ENCODE assay signal across 8 cellular contexts in the genomic region with DNA sequence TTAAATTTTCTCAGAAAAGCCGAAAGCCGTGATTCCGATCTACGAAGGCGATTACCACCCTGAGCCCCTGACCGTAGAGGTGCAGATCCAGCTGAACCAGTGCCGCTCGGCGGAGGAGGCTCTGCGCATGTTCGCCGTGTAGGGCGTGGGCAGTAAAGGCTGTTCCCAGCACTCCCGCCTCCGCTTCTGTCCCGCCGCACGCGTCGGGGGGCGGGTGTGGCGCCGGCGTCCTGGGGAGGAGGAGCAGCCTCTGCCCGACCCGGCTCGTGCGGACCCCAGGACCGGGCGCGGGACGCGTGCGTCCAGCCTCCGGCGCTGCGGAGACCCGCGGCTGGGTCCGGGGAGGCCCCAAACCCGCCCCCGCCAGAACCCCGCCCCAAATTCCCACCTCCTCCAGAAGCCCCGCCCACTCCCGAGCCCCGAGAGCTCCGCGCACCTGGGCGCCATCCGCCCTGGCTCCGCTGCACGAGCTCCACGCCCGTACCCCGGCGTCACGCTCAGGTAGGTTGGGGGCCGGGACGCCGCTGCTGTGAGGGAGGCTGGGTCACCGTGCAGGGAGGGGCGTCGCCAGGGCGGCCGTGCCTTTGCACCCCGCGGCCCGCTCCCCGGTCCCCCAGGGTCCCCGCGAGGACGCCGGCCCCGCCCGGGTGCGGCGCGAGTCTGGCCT. TPM values are rescaled to one million over a fixed set of nuclear protein-coding genes. Genes with fewer than 3 reads are reported as not detected.
DNase-seq lines count a peak whose midpoint lies in the region; ATAC-seq and TF ChIP-seq lines count a peak whose summit lies in the region.

A gene (plus strand): TSS at position 409 of the 667 bp plus-strand sequence. CDS start 910 bp downstream, outside the sequence.

- WGBS in right cardiac atrium = under 1% methylated on average over 78 of the region's 78 CpGs

- no peaks in the 10 kb centered on the region for H3K79me2 ChIP-seq in SU-DHL-6 (ENCODE audit: insufficient read depth, low read length)

- peak within 1 kb of the TSS; percentile 70 for H2AFZ ChIP-seq in SU-DHL-6 (ENCODE audit: low read depth, low read length, severe bottlenecking)

- H3K4me3 ChIP-seq in SU-DHL-6 (ENCODE audit: insufficient read depth, low read length, poor library complexity, severe bottlenecking) (peak within 1 kb of the TSS; percentile 53), right cardiac atrium (ENCODE audit: low read length) (peak within 1 kb of the TSS; percentile 63)

- peak within 1 kb of the TSS; percentile 75 for H3K4me2 ChIP-seq in SU-DHL-6 (ENCODE audit: low read depth, low read length, poor library complexity, severe bottlenecking)

- H3K9ac ChIP-seq in SU-DHL-6 (ENCODE audit: low read length) = peak within 1 kb of the TSS; percentile 44

- no peaks in the 10 kb centered on the region for H3K9me2 ChIP-seq in SU-DHL-6 (replicated peaks; ENCODE audit: insufficient read depth, low read length)

- no peaks in the 10 kb centered on the region for H3K9me3 Mint-ChIP-seq in activated naive CD8-positive, alpha-beta T cell treated with anti-CD3 and anti-CD28 coated beads, Interleukin-2, amount 50 U/mL, for 24 hours

- H3K4me1 ChIP-seq in right cardiac atrium (ENCODE audit: control insufficient read depth, insufficient read depth, low read length) = no peaks in the 10 kb centered on the region

- H3K27ac Mint-ChIP-seq in activated naive CD8-positive, alpha-beta T cell treated with anti-CD3 and anti-CD28 coated beads, Interleukin-2, amount 50 U/mL, for 24 hours = no peak within 1 kb of the TSS

- H3K9me3 ChIP-seq in SU-DHL-6 (ENCODE audit: insufficient read depth, low read length) (no peaks in the 10 kb centered on the region), right cardiac atrium (ENCODE audit: control insufficient read depth, low read length) (no peaks in the 10 kb centered on the region)

- H3K36me3 ChIP-seq in SU-DHL-6 (ENCODE audit: low read length) = 0 out of 2 replicates have a peak, but pooled peaks cover 4% of the 10 kb centered on the region

- no peaks in the 10 kb centered on the region; the same call in 1 of the 2 replicates for H3F3A ChIP-seq in SU-DHL-6 (ENCODE audit: insufficient read depth)

- H3K4me1 Mint-ChIP-seq in activated naive CD8-positive, alpha-beta T cell treated with anti-CD3 and anti-CD28 coated beads, Interleukin-2, amount 50 U/mL, for 24 hours = peaks cover 14% of the 10 kb centered on the region

- peak within 1 kb of the TSS; percentile 74 for H3K4me3 Mint-ChIP-seq in activated naive CD8-positive, alpha-beta T cell treated with anti-CD3 and anti-CD28 coated beads, Interleukin-2, amount 50 U/mL, for 24 hours

- peaks cover 6% of the 10 kb centered on the region for H3K36me3 Mint-ChIP-seq in activated naive CD8-positive, alpha-beta T cell treated with anti-CD3 and anti-CD28 coated beads, Interleukin-2, amount 50 U/mL, for 24 hours (ENCODE audit: low read depth)

- H3K27ac ChIP-seq in SU-DHL-6 (ENCODE audit: low read depth, low read length) = no peak within 1 kb of the TSS
- no peak within 1 kb of the TSS for H3K27ac ChIP-seq in right cardiac atrium (ENCODE audit: low read length)

- H3K27me3 Mint-ChIP-seq in activated naive CD8-positive, alpha-beta T cell treated with anti-CD3 and anti-CD28 coated beads, Interleukin-2, amount 50 U/mL, for 24 hours = peaks cover 26% of the 10 kb centered on the region

- peak; percentile 78 for DNase-seq in COLO668 (lab: John Stamatoyannopoulos, UW; ENCODE audit: unreplicated experiment)
- peak; percentile 56 for DNase-seq in HT1080 (ENCODE audit: low read depth)
- DNase-seq in activated naive CD8-positive, alpha-beta T cell treated with anti-CD3 and anti-CD28 coated beads, Interleukin-2, amount 50 U/mL, for 24 hours = peak; percentile 67
- DNase-seq in right cardiac atrium = peak; percentile 71 to 87 (median 81)
- peak; percentile 69 for DNase-seq in sciatic nerve (ENCODE audit: low spot score)

- peak; percentile 52 for ATAC-seq in activated naive CD8-positive, alpha-beta T cell treated with anti-CD3 and anti-CD28 coated beads, Interleukin-2, amount 50 U/mL, for 24 hours
- ATAC-seq in right cardiac atrium = peak; percentile 78 to 83
- ATAC-seq in sciatic nerve = peak; percentile 70
- no peak for ATAC-seq in HG03571 (IDR thresholded peaks at IDR 0.05; ENCODE audit: unreplicated experiment)
- ATAC-seq in HG02938 (IDR thresholded peaks at IDR 0.05; ENCODE audit: unreplicated experiment) = no peak

- no peak for TF ChIP-seq CTCF in SU-DHL-6 (IDR thresholded peaks at IDR 0.05; ENCODE audit: insufficient read depth, low read length, poor library complexity, severe bottlenecking)

- H3K27me3 ChIP-seq in SU-DHL-6 (ENCODE audit: low read length) = no peaks in the 10 kb centered on the region
- no peaks in the 10 kb centered on the region for H3K27me3 ChIP-seq in right cardiac atrium (ENCODE audit: control insufficient read depth, insufficient read depth)

- no peaks in the 10 kb centered on the region for H4K20me1 ChIP-seq in SU-DHL-6 (ENCODE audit: low read depth, low read length)

- intact Hi-C loops in right cardiac atrium (cut with DNase I) = no loop called here
- intact Hi-C loops in sciatic nerve (cut with DNase I) = no loop called here

RNA-seq across cellular contexts. Expression of the gene that starts here (rescaled TPM):
- 0.13 and 0.51 TPM in 2 replicates for total RNA-seq in HT1080 (2014; rRNA removed; shearing (Covaris generic))
- polyA plus RNA-seq in HT1080 (2015; cell fraction: cytosol; rRNA removed) = 0.38 and 0.64 TPM in 2 replicates
- polyA plus RNA-seq in HT1080 (2015; cell fraction: nucleus; rRNA removed) = 0.18 and 1.8 TPM in 2 replicates
- total RNA-seq in right cardiac atrium (under 1 TPM in 1 of 4 donors, not detected in 3; 0.29 TPM), sciatic nerve (not detected)
- polyA plus RNA-seq in right cardiac atrium = 0.36 TPM

Comparison
In these comparisons a context has a peak if more than half of its experiments do, and no peak if none do; other contexts are left out.
1. Peak in DNase-seq, ATAC-seq and H3K4me3 ChIP-seq in right cardiac atrium; RNA of the gene not detected or under 1 TPM.
2. Peak in DNase-seq and ATAC-seq in sciatic nerve; RNA of the gene not detected or under 1 TPM.